8 cellular contexts compared by ENCODE assay signal in the genomic region with DNA sequence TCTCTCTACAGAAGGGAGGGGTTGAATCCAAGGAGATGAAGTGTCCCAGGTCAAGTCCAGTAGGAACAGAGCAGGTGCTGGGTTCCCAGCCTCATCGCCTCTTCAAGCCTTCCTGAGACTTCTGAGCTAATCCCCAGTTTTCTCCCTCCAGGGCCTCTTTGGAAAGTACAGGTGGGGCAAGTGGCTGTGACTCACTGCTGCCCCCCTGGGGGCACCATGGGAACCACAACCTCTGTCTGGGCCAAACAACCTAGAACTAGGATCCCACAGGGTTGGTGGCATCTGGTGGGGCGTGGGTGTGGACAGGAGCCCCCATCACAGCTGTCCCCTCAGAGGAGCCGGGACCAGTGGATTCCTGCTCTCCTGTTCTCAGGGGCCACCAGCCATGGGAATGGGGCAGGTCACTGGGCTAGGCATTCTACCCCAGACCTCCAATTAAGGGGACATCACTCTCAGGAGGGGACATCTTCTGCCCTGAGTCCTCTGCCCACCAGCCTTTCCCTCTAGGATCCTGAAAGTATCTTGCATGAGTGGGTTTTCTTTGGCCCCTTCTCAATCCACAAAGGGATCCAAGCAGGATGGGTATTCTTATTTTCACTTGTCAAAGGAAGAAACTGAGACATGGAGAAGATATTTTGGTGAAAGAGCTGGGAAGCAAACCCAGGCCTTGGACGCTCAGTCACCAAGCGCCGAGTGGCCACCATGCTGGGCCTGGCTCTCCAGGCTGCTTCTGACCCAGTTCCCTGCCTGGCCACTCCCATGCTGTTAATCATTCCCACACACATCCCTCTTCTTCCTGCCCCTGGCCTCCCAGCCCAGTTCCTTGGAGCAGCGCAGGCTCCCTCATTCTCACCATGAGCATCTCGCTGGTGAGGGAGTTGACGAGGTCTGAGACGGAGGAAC. TPM values are rescaled to one million over a fixed set of nuclear protein-coding genes. Genes with fewer than 3 reads are reported as not detected.
DNase-seq lines count a peak whose midpoint lies in the region; ATAC-seq, FAIRE-seq and TF ChIP-seq lines count a peak whose summit lies in the region.

No MANE protein-coding gene starts in this region.

- H3K4me1 ChIP-seq in Peyer's patch: peaks cover 0 to 23% (median 0%) of the 10 kb centered on the region in 4 donors
- peaks cover 15 to 29% of the 10 kb centered on the region in 2 donors for H3K4me1 ChIP-seq in kidney (ENCODE audit: control insufficient read depth in 1 of 2, insufficient read depth in 1 of 2, low read depth in 1 of 2, low read length in 2 of 2)

- intact Hi-C loops in kidney (cut with DNase I): no loop called here

- H3K36me3 Mint-ChIP-seq in activated naive CD4-positive, alpha-beta T cell treated with anti-CD3 and anti-CD28 coated beads, Interleukin-2, amount 10 ng/mL, durations not matched to agents 7 days and 5 days: no peaks in the 10 kb centered on the region

- H3K4me1 Mint-ChIP-seq in activated naive CD4-positive, alpha-beta T cell treated with anti-CD3 and anti-CD28 coated beads, Interleukin-2, amount 10 ng/mL, durations not matched to agents 7 days and 5 days: no peaks in the 10 kb centered on the region

- peak; percentile 75 for TF ChIP-seq CTCF in D721Med (IDR thresholded peaks at IDR 0.05; ENCODE audit: insufficient read depth, missing control alignments)
- peak; percentile 89 for TF ChIP-seq CTCF in HL-60 (IDR thresholded peaks at IDR 0.05; ENCODE audit: insufficient read depth, low read length)
- peak; percentile 4 to 73 (median 58) for TF ChIP-seq CTCF in Peyer's patch (IDR thresholded peaks at IDR 0.05)
- peak; percentile 45 for TF ChIP-seq CTCF in kidney (IDR thresholded peaks at IDR 0.05; ENCODE audit: borderline replicate concordance, extremely low read depth, insufficient read depth)

- H3K9me3 Mint-ChIP-seq in activated naive CD4-positive, alpha-beta T cell treated with anti-CD3 and anti-CD28 coated beads, Interleukin-2, amount 10 ng/mL, durations not matched to agents 7 days and 5 days: no peaks in the 10 kb centered on the region

- H3K27ac Mint-ChIP-seq in activated naive CD4-positive, alpha-beta T cell treated with anti-CD3 and anti-CD28 coated beads, Interleukin-2, amount 10 ng/mL, durations not matched to agents 7 days and 5 days: no peak overlapping the region

- no peak for ATAC-seq in GM21737 (IDR thresholded peaks at IDR 0.05; ENCODE audit: unreplicated experiment)

- no peak overlapping the region for H3K4me3 ChIP-seq in HL-60 (replicated peaks; ENCODE audit: insufficient read depth, low read length)
- H3K4me3 ChIP-seq in Peyer's patch: no peak overlapping the region
- no peak overlapping the region for H3K4me3 ChIP-seq in kidney (ENCODE audit: low read length in 2 of 2)

- peaks cover 31% of the 10 kb centered on the region for H3K27me3 Mint-ChIP-seq in activated naive CD4-positive, alpha-beta T cell treated with anti-CD3 and anti-CD28 coated beads, Interleukin-2, amount 10 ng/mL, durations not matched to agents 7 days and 5 days

- CTCF ChIA-PET in activated naive CD4-positive, alpha-beta T cell treated with anti-CD3 and anti-CD28 coated beads, Interleukin-2, amount 10 ng/mL, durations not matched to agents 7 days and 5 days (lab: Charles Lee): interaction anchor here (0.8 to 2.3 kb wide), 13 partner anchors 9 to 106 kb away, joined by 3 to 13 read pairs (median 5); no protein-coding TSS in a partner anchor

- H3K9ac ChIP-seq in kidney (ENCODE audit: low read length in 2 of 2): no peak overlapping the region

- H3K4me3 Mint-ChIP-seq in activated naive CD4-positive, alpha-beta T cell treated with anti-CD3 and anti-CD28 coated beads, Interleukin-2, amount 10 ng/mL, durations not matched to agents 7 days and 5 days: no peak overlapping the region

- H3K27ac ChIP-seq in HL-60 (replicated peaks): no peak overlapping the region
- H3K27ac ChIP-seq in Peyer's patch: peak overlapping the region in 2 of 4 donors; percentile 12 to 60
- H3K27ac ChIP-seq in kidney (ENCODE audit: low read depth in 2 of 2, low read length in 2 of 2): no peak overlapping the region

- FAIRE-seq in D721Med (lab: Jason Lieb, UNC) (no peak), kidney (lab: Jason Lieb, UNC) (no peak)

- no peaks in the 10 kb centered on the region for H3K36me3 ChIP-seq in Peyer's patch
- H3K36me3 ChIP-seq in kidney (ENCODE audit: control insufficient read depth in 1 of 2, insufficient read depth in 2 of 2, low read length in 2 of 2): no peaks in the 10 kb centered on the region

- TF ChIP-seq POLR2A in Peyer's patch (IDR thresholded peaks at IDR 0.05): peak in 1 of 2 donors; percentile 16

- peak; percentile 86 for DNase-seq in D721Med (ENCODE audit: insufficient read length, low spot score)
- DNase-seq in HL-60 (ENCODE audit: low read depth in 1 of 2, low spot score in 1 of 2): peak in 1 of 2 experiments; percentile 27
- DNase-seq in Peyer's patch: peak in 2 of 3 donors; percentile 18 to 57
- DNase-seq in activated naive CD4-positive, alpha-beta T cell treated with anti-CD3 and anti-CD28 coated beads, Interleukin-2, amount 10 ng/mL, durations not matched to agents 7 days and 5 days: peak; percentile 58
- no peak for DNase-seq in kidney
- DNase-seq in stimulated activated CD8-positive, alpha-beta memory T cell treated with anti-CD3 and anti-CD28 coated beads, Interleukin-15, amount 100 ng/mL, for 24 hours (ENCODE audit: low read depth): peak; percentile 13
- DNase-seq in ecto neural progenitor cell (ENCODE audit: low spot score): no peak

- H3K9me3 ChIP-seq in Peyer's patch (no peaks in the 10 kb centered on the region), kidney (ENCODE audit: control insufficient read depth in 1 of 2, low read length in 2 of 2) (no peaks in the 10 kb centered on the region)

- H3K27me3 ChIP-seq in HL-60 (ENCODE audit: insufficient read depth, poor library complexity, severe bottlenecking) (peaks cover 11% of the 10 kb centered on the region), Peyer's patch (no peaks in the 10 kb centered on the region)

RNA-seq across cellular contexts. Expression of a gene that starts 23.8 kb away (rescaled TPM):
- total RNA-seq in Peyer's patch: 1 to 10 TPM in 1 of 4 donors, under 1 TPM in 1, not detected in 2; 0.35 to 2.5 TPM
- 2.9 TPM for total RNA-seq in kidney
- 1.0 TPM for polyA plus RNA-seq in kidney (ENCODE audit: insufficient read depth, low read depth, low replicate concordance)

RNA-seq across cellular contexts. Expression of a gene that starts 48.5 kb away (rescaled TPM):
- total RNA-seq in Peyer's patch: 10 to 100 TPM in 3 of 4 donors, 1 to 10 TPM in 1; 5.8 to 18.2 (median 12.2) TPM
- 5.7 TPM for total RNA-seq in kidney
- 6.7 TPM for polyA plus RNA-seq in kidney (ENCODE audit: insufficient read depth, low read depth, low replicate concordance)

Comparison
In these comparisons a context has a peak if more than half of its experiments do, and no peak if none do; other contexts are left out.
1. DNase-seq: peak in D721Med (single experiment), Peyer's patch (2 of 3), activated naive CD4-positive, alpha-beta T cell treated with anti-CD3 and anti-CD28 coated beads, Interleukin-2, amount 10 ng/mL, durations not matched to agents 7 days and 5 days (single experiment) and stimulated activated CD8-positive, alpha-beta memory T cell treated with anti-CD3 and anti-CD28 coated beads, Interleukin-15, amount 100 ng/mL, for 24 hours (single experiment); none in kidney (single experiment) and ecto neural progenitor cell (single experiment).
2. Peak in every context shown above with its lines, with median percentiles within 50 percentile points of each other: CTCF ChIP-seq.